ENCODE assay signal across 20 cellular contexts in genomic region chr18:45339819-45340550, GRCh38.
"Had no signal": no experiment of that assay in that cellular context is flagged by ENCODE, and none has a peak within 500 bp of the region (broad histone marks: within the 10 kb centered on the region; RNA-seq: fewer than 3 reads in every experiment).

No MANE protein-coding gene starts in this region.

- DNase-seq: activated CD4-positive, alpha-beta T cell treated with anti-CD3 and anti-CD28 coated beads, Interleukin-2, amount 50 U/mL, for 1 hour; activated CD4-positive, CD25-positive, alpha-beta regulatory T cell treated with anti-CD3 and anti-CD28 coated beads, Interleukin-2, amount 50 U/mL, for 72 hours; activated CD8-positive, alpha-beta T cell treated with anti-CD3 and anti-CD28 coated beads, Interleukin-2, amount 10 ng/mL, durations not matched to agents 7 days and 5 days; activated gamma-delta T cell treated with Interleukin-2 at 50 U/mL for 16 hours; activated T-cell treated with anti-CD3 and anti-CD28 coated beads, Interleukin-2, amount 50 U/mL, for 1 hour; aorta; central memory CD4-positive, alpha-beta T cell; dermis blood vessel endothelial cell; effector memory CD4-positive, alpha-beta T cell; left ventricle myocardium superior; mucosa of descending colon; occipital lobe; retina; sigmoid colon; stimulated activated CD4-positive, alpha-beta T cell treated with anti-CD3 and anti-CD28 coated beads, Interleukin-4, amount 100 ng/mL, for 1 hour; stimulated activated naive CD4-positive, alpha-beta T cell treated with Interleukin-2 at 50 U/mL for 16 hours; T-helper 2 cell; WERI-Rb-1 had no signal

- H3K27me3 ChIP-seq: sigmoid colon, vagina had no signal

- H3K4me1 ChIP-seq: sigmoid colon, vagina had no signal

- H3K36me3 ChIP-seq: sigmoid colon, thoracic aorta, vagina, WERI-Rb-1 had no signal

- H3K27ac ChIP-seq: sigmoid colon, thoracic aorta, vagina, WERI-Rb-1 had no signal

- H3K9me3 ChIP-seq: mucosa of descending colon, sigmoid colon, thoracic aorta, vagina had no signal

- ATAC-seq: activated CD8-positive, alpha-beta T cell treated with anti-CD3 and anti-CD28 coated beads, Interleukin-2, amount 10 ng/mL, durations not matched to agents 7 days and 5 days; left ventricle myocardium superior; mucosa of descending colon had no signal

- H3K4me3 ChIP-seq: mucosa of descending colon, sigmoid colon, thoracic aorta, vagina had no signal
